In the genomic region with DNA sequence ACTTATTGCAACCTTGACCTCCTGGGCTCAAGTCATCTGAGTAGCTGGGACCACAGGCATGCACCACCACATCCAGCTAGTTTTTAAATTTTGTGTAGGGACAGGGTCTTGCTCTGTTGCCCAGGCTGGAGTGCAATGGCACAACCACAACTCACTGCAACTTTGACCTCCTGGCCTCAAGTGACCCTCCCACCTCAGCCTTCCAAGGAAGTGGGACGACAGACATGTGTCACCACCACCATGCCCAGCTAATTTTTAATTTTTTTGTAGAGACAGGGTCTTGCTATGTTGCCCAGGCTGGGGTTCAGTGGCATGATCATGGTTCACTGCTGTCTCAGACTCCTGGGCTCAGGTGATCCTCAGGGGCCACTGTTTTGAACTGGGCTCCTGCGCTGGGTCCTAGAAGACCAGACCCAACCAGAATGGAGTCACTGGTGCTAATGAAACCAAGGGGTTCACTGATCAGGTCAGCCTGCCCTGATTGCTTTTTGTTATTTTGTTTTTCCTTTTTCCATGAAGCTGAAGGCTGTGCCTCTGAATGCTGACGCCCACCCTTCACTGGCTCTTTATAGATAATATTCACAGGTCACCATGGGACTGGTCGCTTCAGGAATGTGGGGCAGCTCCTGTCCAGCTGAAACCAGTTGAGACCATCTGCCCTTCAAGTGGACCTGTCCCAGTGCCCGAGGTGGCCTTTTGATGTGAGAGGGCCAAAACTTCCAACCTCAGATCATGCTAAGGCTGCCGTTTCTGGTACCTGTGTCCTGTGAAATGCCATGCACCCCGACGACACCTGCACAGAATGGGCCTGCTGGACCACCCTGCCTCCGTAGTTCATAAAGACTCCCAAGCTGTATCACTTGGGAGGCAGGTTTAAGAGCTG, we compare ENCODE assay signal across 31 cellular contexts. TPM values are rescaled to one million over a fixed set of nuclear protein-coding genes. Genes with fewer than 3 reads are reported as not detected.
"Had no signal": no experiment of that assay in that cellular context is flagged by ENCODE, and none has a peak within 500 bp of the region (broad histone marks: within the 10 kb centered on the region; RNA-seq: fewer than 3 reads in every experiment).

No MANE protein-coding gene starts in this region.

- H3K4me3 ChIP-seq: colonic mucosa, gastrocnemius medialis, hepatocyte, left lung, neural progenitor cell, pancreas, right lobe of liver, suprapubic skin, transverse colon, vagina had no signal

- ATAC-seq: gastrocnemius medialis; left cardiac atrium; left lung; natural killer cell treated with Interleukin-12 subunit alpha and Interleukin-12 subunit beta and Interleukin-15 and Interleukin-18, amount 100 ng/mL, for 72 hours; pancreas; right lobe of liver; stimulated activated naive CD8-positive, alpha-beta T cell treated with anti-CD3 and anti-CD28 coated beads, Interleukin-15, amount 100 ng/mL, for 72 hours had no signal

- DNase-seq: colonic mucosa; effector CD8-positive, alpha-beta T cell; endodermal cell; foreskin fibroblast; head of caudate nucleus; left cardiac atrium; mammary epithelial cell; mesendoderm; naive B cell; nucleus accumbens; small intestine; stimulated activated CD4-positive, alpha-beta T cell treated with anti-CD3 and anti-CD28 coated beads, Interleukin-12 subunit alpha, Interleukin-12 subunit beta, amount 100 ng/mL, for 4 hours; stimulated activated CD4-positive, alpha-beta T cell treated with anti-CD3 and anti-CD28 coated beads, Interleukin-1b, Interleukin-23, amount 100 ng/mL, for 48 hours; stimulated activated CD4-positive, alpha-beta T cell treated with anti-CD3 and anti-CD28 coated beads, Interleukin-4, amount 100 ng/mL, for 1 hour; stimulated activated CD8-positive, alpha-beta memory T cell treated with anti-CD3 and anti-CD28 coated beads, Interleukin-4, amount 100 ng/mL, for 48 hours; stimulated activated naive CD4-positive, alpha-beta T cell; stimulated activated naive CD8-positive, alpha-beta T cell treated with anti-CD3 and anti-CD28 coated beads, Interleukin-15, amount 100 ng/mL, for 72 hours; transverse colon had no signal

- H3K27ac Mint-ChIP-seq: dendritic cell treated with granulocyte-macrophage colony-stimulating factor and Interleukin-4, amounts not matched to agents 40 ng/mL and 50 ng/mL, for 4 days; endodermal cell; natural killer cell treated with Interleukin-12 subunit alpha and Interleukin-12 subunit beta and Interleukin-15 and Interleukin-18, amount 100 ng/mL, for 72 hours; neural progenitor cell; progenitor cell of endocrine pancreas; stimulated activated naive CD8-positive, alpha-beta T cell treated with anti-CD3 and anti-CD28 coated beads, Interleukin-15, amount 100 ng/mL, for 72 hours had no signal

- H2AFZ ChIP-seq: hepatocyte, neural progenitor cell had no signal

- H3K27ac ChIP-seq: colonic mucosa, epithelial cell of prostate, gastrocnemius medialis, hepatocyte, left lung, neural progenitor cell, pancreas, right lobe of liver, suprapubic skin, transverse colon, vagina had no signal

- H3K9me3 ChIP-seq: colonic mucosa, gastrocnemius medialis, left lung, pancreas, right lobe of liver, suprapubic skin, transverse colon, vagina had no signal

- H3K4me3 Mint-ChIP-seq: dendritic cell treated with granulocyte-macrophage colony-stimulating factor and Interleukin-4, amounts not matched to agents 40 ng/mL and 50 ng/mL, for 4 days; endodermal cell; natural killer cell treated with Interleukin-12 subunit alpha and Interleukin-12 subunit beta and Interleukin-15 and Interleukin-18, amount 100 ng/mL, for 72 hours; neural progenitor cell; stimulated activated naive CD8-positive, alpha-beta T cell treated with anti-CD3 and anti-CD28 coated beads, Interleukin-15, amount 100 ng/mL, for 72 hours had no signal

- H3K36me3 ChIP-seq: colonic mucosa, gastrocnemius medialis, neural progenitor cell, pancreas, right lobe of liver, transverse colon, vagina had no signal

- H3K36me3 Mint-ChIP-seq: naive B cell; natural killer cell treated with Interleukin-12 subunit alpha and Interleukin-12 subunit beta and Interleukin-15 and Interleukin-18, amount 100 ng/mL, for 72 hours had no signal

- H3K27me3 ChIP-seq: hepatocyte, pancreas, right lobe of liver, vagina had no signal

- H3K4me2 ChIP-seq: hepatocyte, neural progenitor cell had no signal

- H3K9me3 Mint-ChIP-seq: dendritic cell treated with granulocyte-macrophage colony-stimulating factor and Interleukin-4, amounts not matched to agents 40 ng/mL and 50 ng/mL, for 4 days; endodermal cell; naive B cell; natural killer cell treated with Interleukin-12 subunit alpha and Interleukin-12 subunit beta and Interleukin-15 and Interleukin-18, amount 100 ng/mL, for 72 hours; neural progenitor cell; stimulated activated naive CD8-positive, alpha-beta T cell treated with anti-CD3 and anti-CD28 coated beads, Interleukin-15, amount 100 ng/mL, for 72 hours had no signal

RNA-seq across cellular contexts. Expression of a gene that starts 4.9 kb away (rescaled TPM):
- total RNA-seq: gastrocnemius medialis, glomerular endothelial cell, right lobe of liver, transverse colon had no signal
